Comparison of ENCODE assay signal across 7 cellular contexts in genomic region chr18:77130229-77131099, GRCh38. TPM values are rescaled to one million over a fixed set of nuclear protein-coding genes. Genes with fewer than 3 reads are reported as not detected.
DNase-seq lines count a peak whose midpoint lies in the region; ATAC-seq and TF ChIP-seq lines count a peak whose summit lies in the region.

No MANE protein-coding gene starts in this region.

- H3K36me3 Mint-ChIP-seq in IgD-negative memory B cell: no peaks in the 10 kb centered on the region
- H3K36me3 Mint-ChIP-seq in activated CD8-positive, alpha-beta memory T cell treated with anti-CD3 and anti-CD28 coated beads, Interleukin-2, amount 10 ng/mL, durations not matched to agents 7 days and 5 days: peaks cover 48% of the 10 kb centered on the region
- H3K36me3 Mint-ChIP-seq in stimulated activated naive B cell treated with anti-CD40 and anti-IgM and Interleukin-4, amounts not matched to agents 10 μg/mL and 1 μg/mL and 100 μg/mL, for 72 hours: peaks cover 22 to 35% of the 10 kb centered on the region in 2 donors

- in situ Hi-C loops in ACHN (cut with HindIII; ENCODE audit: low pct_ligation_motif_present, low pct_unique_long_range_greater_than_20kb, low sequenced_read_pairs): no loop called here

- H3K27me3 ChIP-seq in foreskin keratinocyte: no peaks in the 10 kb centered on the region

- peak; percentile 55 for DNase-seq in activated CD8-positive, alpha-beta memory T cell treated with anti-CD3 and anti-CD28 coated beads, Interleukin-2, amount 10 ng/mL, durations not matched to agents 7 days and 5 days
- no peak for DNase-seq in foreskin keratinocyte
- no peak for DNase-seq in stimulated activated naive B cell treated with anti-CD40 and anti-IgM and Interleukin-4, amounts not matched to agents 10 μg/mL and 1 μg/mL and 100 μg/mL, for 72 hours
- DNase-seq in ACHN: no peak

- peaks cover 29% of the 10 kb centered on the region for H3K4me1 ChIP-seq in foreskin keratinocyte

- peak overlapping the region; percentile 93 for H3K27ac ChIP-seq in foreskin keratinocyte

- peaks cover 49 to 55% (median 54%) of the 10 kb centered on the region in 3 donors for H3K4me1 Mint-ChIP-seq in IgD-negative memory B cell
- H3K4me1 Mint-ChIP-seq in activated CD8-positive, alpha-beta memory T cell treated with anti-CD3 and anti-CD28 coated beads, Interleukin-2, amount 10 ng/mL, durations not matched to agents 7 days and 5 days: peaks cover 73% of the 10 kb centered on the region
- peaks cover 50 to 80% of the 10 kb centered on the region in 2 donors for H3K4me1 Mint-ChIP-seq in stimulated activated naive B cell treated with anti-CD40 and anti-IgM and Interleukin-4, amounts not matched to agents 10 μg/mL and 1 μg/mL and 100 μg/mL, for 72 hours

- ATAC-seq in activated CD8-positive, alpha-beta memory T cell treated with anti-CD3 and anti-CD28 coated beads, Interleukin-2, amount 10 ng/mL, durations not matched to agents 7 days and 5 days: no peak
- ATAC-seq in foreskin keratinocyte (no peak), HG03378 (IDR thresholded peaks at IDR 0.05; ENCODE audit: unreplicated experiment) (no peak), HG03460 (IDR thresholded peaks at IDR 0.05; ENCODE audit: unreplicated experiment) (no peak)
- ATAC-seq in stimulated activated naive B cell treated with anti-CD40 and anti-IgM and Interleukin-4, amounts not matched to agents 10 μg/mL and 1 μg/mL and 100 μg/mL, for 72 hours (replicated peaks): no peak

- no peaks in the 10 kb centered on the region for H3K27me3 Mint-ChIP-seq in IgD-negative memory B cell
- no peaks in the 10 kb centered on the region for H3K27me3 Mint-ChIP-seq in activated CD8-positive, alpha-beta memory T cell treated with anti-CD3 and anti-CD28 coated beads, Interleukin-2, amount 10 ng/mL, durations not matched to agents 7 days and 5 days
- H3K27me3 Mint-ChIP-seq in stimulated activated naive B cell treated with anti-CD40 and anti-IgM and Interleukin-4, amounts not matched to agents 10 μg/mL and 1 μg/mL and 100 μg/mL, for 72 hours: no peaks in the 10 kb centered on the region

- peak overlapping the region; percentile 85 to 99 (median 95) for H3K27ac Mint-ChIP-seq in IgD-negative memory B cell
- H3K27ac Mint-ChIP-seq in activated CD8-positive, alpha-beta memory T cell treated with anti-CD3 and anti-CD28 coated beads, Interleukin-2, amount 10 ng/mL, durations not matched to agents 7 days and 5 days: peak overlapping the region; percentile 95
- H3K27ac Mint-ChIP-seq in stimulated activated naive B cell treated with anti-CD40 and anti-IgM and Interleukin-4, amounts not matched to agents 10 μg/mL and 1 μg/mL and 100 μg/mL, for 72 hours: peak overlapping the region; percentile 99

- peak overlapping the region; percentile 86 to 97 (median 94) for H3K4me3 Mint-ChIP-seq in IgD-negative memory B cell
- peak overlapping the region; percentile 92 for H3K4me3 Mint-ChIP-seq in activated CD8-positive, alpha-beta memory T cell treated with anti-CD3 and anti-CD28 coated beads, Interleukin-2, amount 10 ng/mL, durations not matched to agents 7 days and 5 days
- H3K4me3 Mint-ChIP-seq in stimulated activated naive B cell treated with anti-CD40 and anti-IgM and Interleukin-4, amounts not matched to agents 10 μg/mL and 1 μg/mL and 100 μg/mL, for 72 hours: peak overlapping the region; percentile 97 to 99

- TF ChIP-seq CTCF in foreskin keratinocyte (conservative IDR thresholded peaks at IDR 0.05): no peak

- CTCF ChIA-PET in activated CD8-positive, alpha-beta memory T cell treated with anti-CD3 and anti-CD28 coated beads, Interleukin-2, amount 10 ng/mL, durations not matched to agents 7 days and 5 days (lab: Charles Lee): interaction anchor here (0.7 to 3.0 kb wide), 12 partner anchors 9 to 130 kb away, joined by 3 to 13 read pairs (median 6); no protein-coding TSS in a partner anchor

- H3K9me3 Mint-ChIP-seq in IgD-negative memory B cell: no peaks in the 10 kb centered on the region
- no peaks in the 10 kb centered on the region for H3K9me3 Mint-ChIP-seq in activated CD8-positive, alpha-beta memory T cell treated with anti-CD3 and anti-CD28 coated beads, Interleukin-2, amount 10 ng/mL, durations not matched to agents 7 days and 5 days (ENCODE audit: low read depth)
- no peaks in the 10 kb centered on the region for H3K9me3 Mint-ChIP-seq in stimulated activated naive B cell treated with anti-CD40 and anti-IgM and Interleukin-4, amounts not matched to agents 10 μg/mL and 1 μg/mL and 100 μg/mL, for 72 hours

RNA-seq across cellular contexts. Expression of gene MBP, which starts 2.1 kb away (rescaled TPM):
- 89.4 TPM for polyA plus RNA-seq in IgD-negative memory B cell
- 100 to 1,000 TPM in 1 of 2 experiments, 10 to 100 TPM in 1; 94.7 to 101 TPM for total RNA-seq in activated CD8-positive, alpha-beta memory T cell treated with anti-CD3 and anti-CD28 coated beads, Interleukin-2, amount 10 ng/mL, durations not matched to agents 7 days and 5 days
- 24.7 and 26.6 TPM in 2 replicates for total RNA-seq in foreskin keratinocyte
- 9.3 and 9.5 TPM in 2 replicates for polyA plus RNA-seq in foreskin keratinocyte
